ENCODE assay signal across 8 cellular contexts in genomic region chr4:46270986-46271596, GRCh38.
DNase-seq lines count a peak whose midpoint lies in the region; ATAC-seq and FAIRE-seq lines count a peak whose summit lies in the region.

No MANE protein-coding gene starts in this region.

- DNase-seq in GDM1 (lab: John Stamatoyannopoulos, UW) (peak; percentile 13), HTR-8/SVneo (ENCODE audit: insufficient read length, low spot score) (peak; percentile 2), SW480 (ENCODE audit: low spot score) (peak; percentile 19), kidney tubule cell (ENCODE audit: low spot score) (peak; percentile 42), middle frontal gyrus (ENCODE audit: extremely low spot score, low spot score) (no peak), epidermal melanocyte (ENCODE audit: insufficient read length, low spot score) (no peak)
- DNase-seq in activated CD4-positive, alpha-beta T cell treated with anti-CD3 and anti-CD28 coated beads for 48 hours: no peak

- peak; percentile 86 for ATAC-seq in GM21367 (IDR thresholded peaks at IDR 0.05; ENCODE audit: unreplicated experiment)

- FAIRE-seq in HTR-8/SVneo (lab: Jason Lieb, UNC): no peak

Comparison
In these comparisons a context has a peak if more than half of its experiments do, and no peak if none do; other contexts are left out.
1. DNase-seq: peak in GDM1 (single experiment), HTR-8/SVneo (single experiment), SW480 (single experiment) and kidney tubule cell (single experiment); none in middle frontal gyrus (single experiment), activated CD4-positive, alpha-beta T cell treated with anti-CD3 and anti-CD28 coated beads for 48 hours (single experiment) and epidermal melanocyte (single experiment).